In the genomic region with DNA sequence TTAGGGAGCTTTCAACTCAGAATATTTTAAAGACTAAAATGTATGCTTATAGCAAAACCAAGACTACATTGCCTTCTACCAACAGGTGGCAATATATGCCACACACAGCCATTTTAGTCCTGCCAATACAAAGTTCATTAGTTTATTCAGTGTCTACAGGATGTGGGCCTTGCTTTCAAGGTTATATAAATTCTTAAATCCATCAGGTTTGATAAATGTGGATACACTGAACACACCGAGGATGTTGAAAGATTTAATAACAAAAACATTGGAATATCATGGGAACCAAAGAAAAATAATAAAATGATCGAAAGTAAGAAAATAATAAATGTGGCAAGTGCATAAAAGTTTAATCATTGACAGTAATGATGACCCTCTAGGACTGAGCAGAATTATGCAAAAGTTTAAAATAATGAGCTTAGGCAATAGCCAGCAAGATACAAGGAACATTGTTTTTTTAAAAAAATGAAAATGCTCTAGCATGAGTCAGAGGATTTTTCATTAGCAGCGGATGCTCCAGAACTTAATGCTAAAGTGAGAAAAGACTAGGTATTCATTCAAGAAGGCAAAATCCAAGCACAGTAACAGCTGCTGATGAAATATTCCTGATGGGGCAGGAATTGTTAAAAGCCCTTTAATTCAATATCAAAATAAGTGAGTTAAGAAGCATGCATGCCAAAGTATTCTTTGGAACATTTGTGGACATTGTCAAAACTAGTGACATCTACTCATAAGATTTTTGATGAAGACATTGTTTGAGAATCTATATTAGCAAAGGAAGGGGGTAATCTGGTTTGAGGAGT, we compare ENCODE assay signal across 9 cellular contexts. TPM values are rescaled to one million over a fixed set of nuclear protein-coding genes. Genes with fewer than 3 reads are reported as not detected.
DNase-seq lines count a peak whose midpoint lies in the region; ATAC-seq, FAIRE-seq and TF ChIP-seq lines count a peak whose summit lies in the region.
"Had no signal": no experiment of that assay in that cellular context is flagged by ENCODE, and none has a peak within 500 bp of the region (broad histone marks: within the 10 kb centered on the region; RNA-seq: fewer than 3 reads in every experiment).

No MANE protein-coding gene starts in this region.

- H3K9me3 ChIP-seq in PC-3 (ENCODE audit: low read length): no peaks in the 10 kb centered on the region
- H3K9me3 ChIP-seq: SJCRH30 had no signal

- H3K4me2 ChIP-seq in PC-3 (ENCODE audit: low read length): no peak overlapping the region

- no peak overlapping the region for H3K9ac ChIP-seq in PC-3 (ENCODE audit: low read length)

- ATAC-seq in PC-3 (peak; percentile 93), omental fat pad (ENCODE audit: low FRiP score) (no peak), HG03108 (IDR thresholded peaks at IDR 0.05; ENCODE audit: unreplicated experiment) (no peak), HG02852 (IDR thresholded peaks at IDR 0.05; ENCODE audit: unreplicated experiment) (no peak)

- BruUV-seq in PC-3 (replicated peaks; lab: Mats Ljungman, UMichigan): no TSS peak

- H4K20me1 ChIP-seq in PC-3 (ENCODE audit: low read length): no peaks in the 10 kb centered on the region

- no peak for TF ChIP-seq POLR2A in H54 (IDR thresholded peaks at IDR 0.05; ENCODE audit: low read depth, low read length)

- FAIRE-seq in H54 (lab: Jason Lieb, UNC) (peak; percentile 58), GM19239 (lab: Jason Lieb, UNC) (no peak)

- H3K4me1 ChIP-seq in PC-3 (ENCODE audit: insufficient read depth, low read length): peaks cover 12% of the 10 kb centered on the region

- H3K79me2 ChIP-seq in PC-3 (ENCODE audit: low read length): no peaks in the 10 kb centered on the region

- no peak overlapping the region for H3K27ac ChIP-seq in PC-3 (ENCODE audit: low read length)
- H3K27ac ChIP-seq: SJCRH30 had no signal

- intact Hi-C loops in PC-3 (cut with micrococcal nuclease): loop anchor here (1.0 to 5.0 kb wide), 3 partner anchors 23 to 156 kb away; no protein-coding TSS in a partner anchor

- POLR2A ChIA-PET in PC-3 (lab: Charles Lee; ENCODE audit: unreplicated experiment): no interaction called here

- no peaks in the 10 kb centered on the region for H3F3A ChIP-seq in PC-3 (ENCODE audit: low read length, unreplicated experiment)

- peak; percentile 62 for DNase-seq in DMS53 treated with DMSO at 0.1 percent for 48 hours (lab: John Stamatoyannopoulos, UW; ENCODE audit: unreplicated experiment)
- DNase-seq in H54 (ENCODE audit: insufficient read length, low spot score): no peak
- peak; percentile 73 for DNase-seq in PC-3
- DNase-seq in foreskin fibroblast: peak in 1 of 2 donors; percentile 60
- DNase-seq in GM19239 (ENCODE audit: insufficient read length, low spot score): no peak
- no peak for DNase-seq in omental fat pad (ENCODE audit: low spot score)

- 0 out of 2 replicates have a peak, but pooled peaks cover 4% of the 10 kb centered on the region for H3K9me2 ChIP-seq in PC-3 (replicated peaks; ENCODE audit: low read length)

- no peaks in the 10 kb centered on the region for H3K27me3 ChIP-seq in PC-3 (ENCODE audit: low read length)
- H3K27me3 ChIP-seq: SJCRH30 had no signal

- peak overlapping the region; percentile 8; the same call in 1 of the 2 replicates for H2AFZ ChIP-seq in PC-3 (ENCODE audit: low read length)

- peak; percentile 95 for TF ChIP-seq CTCF in PC-3 (conservative IDR thresholded peaks at IDR 0.05; ENCODE audit: low read depth, low read length)
- peak; percentile 49 for TF ChIP-seq CTCF in foreskin fibroblast (IDR thresholded peaks at IDR 0.05; ENCODE audit: low read depth, low read length)
- TF ChIP-seq CTCF in omental fat pad (IDR thresholded peaks at IDR 0.05): no peak

- CTCF ChIA-PET in PC-3 (lab: Charles Lee): interaction anchor here (0.6 to 1.0 kb wide), 6 partner anchors 10 to 58 kb away, joined by 3 to 14 read pairs (median 4); partner anchors contain the start of gene SCN9A

- no peak overlapping the region for H3K4me3 ChIP-seq in PC-3 (ENCODE audit: low read length)
- H3K4me3 ChIP-seq in foreskin fibroblast (ENCODE audit: low read depth in 1 of 2, low read length in 2 of 2): no peak overlapping the region
- H3K4me3 ChIP-seq: SJCRH30 had no signal

- H3K36me3 ChIP-seq in PC-3 (ENCODE audit: low read depth, low read length): no peaks in the 10 kb centered on the region
- H3K36me3 ChIP-seq: SJCRH30 had no signal

RNA-seq across cellular contexts. Expression of gene SCN9A, which starts 14.2 kb away (rescaled TPM):
- total RNA-seq in PC-3 (2014; rRNA removed) (3.4 and 7.0 TPM in 2 replicates), omental fat pad (10 to 100 TPM in 1 of 4 donors, 1 to 10 TPM in 3; 6.0 to 13.9 (median 7.1) TPM)

Comparison
In these comparisons a context has a peak if more than half of its experiments do, and no peak if none do; other contexts are left out.
1. DNase-seq: peak in DMS53 treated with DMSO at 0.1 percent for 48 hours (single experiment) and PC-3 (single experiment); none in H54 (single experiment), GM19239 (single experiment) and omental fat pad (single experiment).
2. CTCF ChIP-seq: peak in PC-3 (single experiment) and foreskin fibroblast (single experiment); none in omental fat pad (0 of 3).